9 cellular contexts compared by ENCODE assay signal in the genomic region with DNA sequence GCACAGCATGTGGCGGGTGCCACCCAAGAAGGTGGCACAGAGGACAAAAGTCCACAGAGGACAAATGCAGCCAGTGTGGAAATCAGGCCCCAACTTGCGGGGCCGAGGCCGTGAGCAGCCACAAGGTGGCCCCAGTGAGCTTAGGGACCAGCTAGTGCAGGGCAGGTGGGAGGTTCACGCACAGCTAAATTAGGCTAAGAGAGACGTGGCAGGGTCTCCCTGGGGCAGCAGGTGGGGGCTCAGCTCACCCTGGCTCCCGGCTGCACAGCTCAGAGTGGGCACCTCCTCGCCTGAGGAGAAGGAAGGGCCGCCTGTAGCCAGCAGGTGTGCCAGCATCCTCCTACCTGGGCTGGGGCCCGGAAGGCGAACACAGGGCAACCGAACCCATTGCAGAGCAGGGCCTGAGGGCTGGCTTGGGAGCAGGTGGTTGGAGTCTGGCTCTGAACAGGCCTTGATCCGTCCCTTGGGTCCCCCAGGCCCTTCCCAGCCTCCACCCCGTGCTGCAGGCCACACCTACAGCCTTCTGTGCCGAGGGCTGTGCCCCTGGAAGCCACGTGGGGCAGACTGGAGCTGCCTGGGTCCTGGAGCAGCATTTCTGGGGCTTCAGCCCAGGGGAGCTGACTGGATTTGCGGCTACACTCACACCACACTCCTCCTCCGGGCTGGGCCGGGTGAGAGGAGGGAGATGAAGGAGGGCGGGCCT. TPM values are rescaled to one million over a fixed set of nuclear protein-coding genes. Genes with fewer than 3 reads are reported as not detected.
DNase-seq lines count a peak whose midpoint lies in the region; ATAC-seq and TF ChIP-seq lines count a peak whose summit lies in the region.
"Had no signal": no experiment of that assay in that cellular context is flagged by ENCODE, and none has a peak within 500 bp of the region (broad histone marks: within the 10 kb centered on the region; RNA-seq: fewer than 3 reads in every experiment).

No MANE protein-coding gene starts in this region.

- DNase-seq in G401 (ENCODE audit: low spot score) (peak; percentile 64), heart left ventricle (peak; percentile 76 to 90 (median 83)), sciatic nerve (ENCODE audit: low spot score) (peak; percentile 87), HCEC 1CT (no peak)
- peak; percentile 88 for DNase-seq in activated naive CD4-positive, alpha-beta T cell treated with anti-CD3 and anti-CD28 coated beads for 36 hours

- peaks cover 7% of the 10 kb centered on the region for H3K4me1 Mint-ChIP-seq in activated naive CD4-positive, alpha-beta T cell treated with anti-CD3 and anti-CD28 coated beads for 36 hours (ENCODE audit: low read depth)

- H3K4me3 Mint-ChIP-seq in activated naive CD4-positive, alpha-beta T cell treated with anti-CD3 and anti-CD28 coated beads for 36 hours, result peak overlapping the region; percentile 13

- intact Hi-C loops in activated naive CD4-positive, alpha-beta T cell treated with anti-CD3 and anti-CD28 coated beads for 36 hours (cut with micrococcal nuclease), result loop anchor here (1.0 to 5.0 kb wide), 5 partner anchors 49 to 239 kb away; no protein-coding TSS in a partner anchor
- intact Hi-C loops in heart left ventricle (cut with DNase I) (loop anchor here in 8 of 10 donors (2.0 to 5.0 kb wide), 7 partner anchors 104 to 239 kb away; partner anchors contain the start of gene CERK (in 5 of the 8)), sciatic nerve (cut with DNase I) (no loop called here)

- H3K27ac ChIP-seq in heart left ventricle, result peak overlapping the region in 9 of 12 donors; percentile 11 to 84 (median 57)
- H3K27ac ChIP-seq: epithelial cell of prostate had no signal

- H3K27ac Mint-ChIP-seq in activated naive CD4-positive, alpha-beta T cell treated with anti-CD3 and anti-CD28 coated beads for 36 hours, result no peak overlapping the region

- CTCF ChIA-PET in activated naive CD4-positive, alpha-beta T cell treated with anti-CD3 and anti-CD28 coated beads for 36 hours (lab: Charles Lee), result interaction anchor here (0.6 to 2.4 kb wide), 44 partner anchors 9 to 1061 kb away, joined by 3 to 15 read pairs (median 4); no protein-coding TSS in a partner anchor

- in situ Hi-C loops in G401 (cut with HindIII; ENCODE audit: low sequenced_read_pairs), result no loop called here

- no peaks in the 10 kb centered on the region for H3K36me3 ChIP-seq in heart left ventricle

- H3K4me1 ChIP-seq in heart left ventricle, result peaks cover 7 to 21% (median 12%) of the 10 kb centered on the region in 12 donors

- peak; percentile 66 for TF ChIP-seq CTCF in LNCAP (IDR thresholded peaks at IDR 0.05)
- peak; percentile 68 to 85 (median 78) for TF ChIP-seq CTCF in heart left ventricle (IDR thresholded peaks at IDR 0.05)

- no peak overlapping the region for H3K4me3 ChIP-seq in heart left ventricle

- no peaks in the 10 kb centered on the region for H3K27me3 Mint-ChIP-seq in activated naive CD4-positive, alpha-beta T cell treated with anti-CD3 and anti-CD28 coated beads for 36 hours (ENCODE audit: low read depth)

- no peaks in the 10 kb centered on the region for H3K9me3 Mint-ChIP-seq in activated naive CD4-positive, alpha-beta T cell treated with anti-CD3 and anti-CD28 coated beads for 36 hours

- H3K27me3 ChIP-seq in heart left ventricle, result no peaks in the 10 kb centered on the region

- ATAC-seq in SK-N-SH treated with all-trans-retinoic acid at 6 μM for 48 hours (peak; percentile 91), heart left ventricle (peak; percentile 90 to 94 (median 92)), sciatic nerve (peak; percentile 93), GM18511 (IDR thresholded peaks at IDR 0.05; ENCODE audit: unreplicated experiment) (no peak)

- 19 to 29% (median 22%) methylated on average over 6 to 20 of the region's 20 CpGs for whole genome bisulfite sequencing in heart left ventricle, 4 donors

- no peak for TF ChIP-seq POLR2A in heart left ventricle (IDR thresholded peaks at IDR 0.05)

- no peaks in the 10 kb centered on the region for H3K36me3 Mint-ChIP-seq in activated naive CD4-positive, alpha-beta T cell treated with anti-CD3 and anti-CD28 coated beads for 36 hours (ENCODE audit: low read depth)

- no peaks in the 10 kb centered on the region for H3K9me3 ChIP-seq in heart left ventricle

TF ChIP-seq in SK-N-SH treated with all-trans-retinoic acid at 6 μM for 48 hours, 23 proteins besides CTCF, POLR2A, EP300 and RAD21:
- TF ChIP-seq ISL1 (CRISPR knock-in tag; IDR thresholded peaks at IDR 0.05) (no peak), TOX (CRISPR knock-in tag; IDR thresholded peaks at IDR 0.05; ENCODE audit: borderline replicate concordance) (no peak), SNAI2 (CRISPR knock-in tag; IDR thresholded peaks at IDR 0.05) (no peak), ARNTL (CRISPR knock-in tag; IDR thresholded peaks at IDR 0.05; ENCODE audit: borderline replicate concordance, low read depth) (no peak), CSDC2 (CRISPR knock-in tag; IDR thresholded peaks at IDR 0.05) (no peak), ZNF565 (CRISPR knock-in tag; conservative IDR thresholded peaks at IDR 0.05; ENCODE audit: low read depth) (no peak), ZFP30 (CRISPR knock-in tag; IDR thresholded peaks at IDR 0.05) (no peak), CSRNP3 (CRISPR knock-in tag; IDR thresholded peaks at IDR 0.05) (no peak), TCF4 (CRISPR knock-in tag; IDR thresholded peaks at IDR 0.05; ENCODE audit: borderline replicate concordance) (no peak), RARB (CRISPR knock-in tag; IDR thresholded peaks at IDR 0.05) (no peak), POU6F1 (CRISPR knock-in tag; IDR thresholded peaks at IDR 0.05; ENCODE audit: borderline replicate concordance, low read depth) (no peak), PPARA (CRISPR knock-in tag; IDR thresholded peaks at IDR 0.05; ENCODE audit: borderline replicate concordance) (no peak), OSR1 (CRISPR knock-in tag; IDR thresholded peaks at IDR 0.05) (no peak), ZC3H10 (CRISPR knock-in tag; IDR thresholded peaks at IDR 0.05) (no peak), ZNF8 (CRISPR knock-in tag; IDR thresholded peaks at IDR 0.05) (no peak), BACH2 (CRISPR knock-in tag; IDR thresholded peaks at IDR 0.05; ENCODE audit: borderline replicate concordance) (no peak), ZFP3 (CRISPR knock-in tag; IDR thresholded peaks at IDR 0.05) (no peak), ESRRG (CRISPR knock-in tag; IDR thresholded peaks at IDR 0.05) (no peak)
- TF ChIP-seq, protein P1, sequence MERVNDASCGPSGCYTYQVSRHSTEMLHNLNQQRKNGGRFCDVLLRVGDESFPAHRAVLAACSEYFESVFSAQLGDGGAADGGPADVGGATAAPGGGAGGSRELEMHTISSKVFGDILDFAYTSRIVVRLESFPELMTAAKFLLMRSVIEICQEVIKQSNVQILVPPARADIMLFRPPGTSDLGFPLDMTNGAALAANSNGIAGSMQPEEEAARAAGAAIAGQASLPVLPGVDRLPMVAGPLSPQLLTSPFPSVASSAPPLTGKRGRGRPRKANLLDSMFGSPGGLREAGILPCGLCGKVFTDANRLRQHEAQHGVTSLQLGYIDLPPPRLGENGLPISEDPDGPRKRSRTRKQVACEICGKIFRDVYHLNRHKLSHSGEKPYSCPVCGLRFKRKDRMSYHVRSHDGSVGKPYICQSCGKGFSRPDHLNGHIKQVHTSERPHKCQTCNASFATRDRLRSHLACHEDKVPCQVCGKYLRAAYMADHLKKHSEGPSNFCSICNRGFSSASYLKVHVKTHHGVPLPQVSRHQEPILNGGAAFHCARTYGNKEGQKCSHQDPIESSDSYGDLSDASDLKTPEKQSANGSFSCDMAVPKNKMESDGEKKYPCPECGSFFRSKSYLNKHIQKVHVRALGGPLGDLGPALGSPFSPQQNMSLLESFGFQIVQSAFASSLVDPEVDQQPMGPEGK (CRISPR knock-in tag; IDR thresholded peaks at IDR 0.05; ENCODE audit: borderline replicate concordance), result no peak
TF ChIP-seq in SK-N-SH treated with all-trans-retinoic acid at 6 μM for 48 hours: peak in this region for 0.

RNA-seq across cellular contexts. Expression of gene CELSR1, which starts 26.1 kb away (rescaled TPM):
- total RNA-seq in G401 (2014; rRNA removed; shearing (Covaris generic)), result 5.5 and 10.1 TPM in 2 replicates
- under 1 TPM; 0.17 to 0.25 TPM for total RNA-seq in activated naive CD4-positive, alpha-beta T cell treated with anti-CD3 and anti-CD28 coated beads for 36 hours
- total RNA-seq in heart left ventricle (10 to 100 TPM in 7 of 9 donors, 1 to 10 TPM in 2; 8.1 to 15.8 (median 12.6) TPM), sciatic nerve (1.9 TPM)
- polyA plus RNA-seq in heart left ventricle, result 1 to 10 TPM; 5.9 to 6.9 TPM

RNA-seq across cellular contexts. Expression of gene GRAMD4, which starts 56.7 kb away (rescaled TPM):
- total RNA-seq in G401 (2014; rRNA removed; shearing (Covaris generic)), result 23.5 and 45.4 TPM in 2 replicates
- 10 to 100 TPM; 34.3 to 35.4 TPM for total RNA-seq in activated naive CD4-positive, alpha-beta T cell treated with anti-CD3 and anti-CD28 coated beads for 36 hours
- total RNA-seq in heart left ventricle, result 100 to 1,000 TPM in 2 of 9 donors, 10 to 100 TPM in 7; 31.2 to 122 (median 72.5) TPM
- polyA plus RNA-seq in heart left ventricle, result 10 to 100 TPM; 22.4 to 53.2 TPM
- 51.5 TPM for total RNA-seq in sciatic nerve
